In genomic region chr2:117785740-117786139, GRCh38 we compare ENCODE assay signal across 9 cellular contexts. TPM values are rescaled to one million over a fixed set of nuclear protein-coding genes. Genes with fewer than 3 reads are reported as not detected.
A peak's percentile ranks its signal among the peaks of the same experiment; 100 is the strongest.
DNase-seq lines count a peak whose midpoint lies in the region; ATAC-seq and TF ChIP-seq lines count a peak whose summit lies in the region.
"Had no signal": no experiment of that assay in that cellular context is flagged by ENCODE, and none has a peak within 500 bp of the region (broad histone marks: within the 10 kb centered on the region; RNA-seq: fewer than 3 reads in every experiment).

No MANE protein-coding gene starts in this region.

- H3K9me3 ChIP-seq in WERI-Rb-1 (ENCODE audit: severe bottlenecking): peaks cover 6% of the 10 kb centered on the region

- TF ChIP-seq CTCF in HFFc6 (IDR thresholded peaks at IDR 0.05): peak; percentile 83
- TF ChIP-seq CTCF in WERI-Rb-1 (IDR thresholded peaks at IDR 0.05; ENCODE audit: low read depth, low read length): peak; percentile 51
- peak; percentile 76 for TF ChIP-seq CTCF in fibroblast of pulmonary artery (IDR thresholded peaks at IDR 0.05; ENCODE audit: low read length, missing control alignments)

- H3K4me3 ChIP-seq in WERI-Rb-1 (ENCODE audit: low read depth, low read length): no peak overlapping the region
- H3K4me3 ChIP-seq in fibroblast of pulmonary artery (replicated peaks; ENCODE audit: low read depth, low read length): no peak overlapping the region

- H3K9me3 Mint-ChIP-seq in HFFc6: no peaks in the 10 kb centered on the region

- no peak overlapping the region for H3K4me3 Mint-ChIP-seq in HFFc6

- no peak overlapping the region for H3K27ac Mint-ChIP-seq in HFFc6

- H3K27me3 ChIP-seq in WERI-Rb-1 (ENCODE audit: insufficient read depth, low read depth, severe bottlenecking): no peaks in the 10 kb centered on the region

- no peaks in the 10 kb centered on the region for H3K4me1 Mint-ChIP-seq in HFFc6 (ENCODE audit: low read depth)

- no peak for ATAC-seq in GM18873 (IDR thresholded peaks at IDR 0.05; ENCODE audit: low FRiP score, unreplicated experiment)
- ATAC-seq: left colon had no signal

- no peak overlapping the region for H3K27ac ChIP-seq in WERI-Rb-1

- peak in 4 of 6 experiments; percentile 4 to 47 (median 23) for DNase-seq in stimulated activated naive CD4-positive, alpha-beta T cell (lab: John Stamatoyannopoulos, UW)
- no peak for DNase-seq in stimulated activated naive CD4-positive, alpha-beta T cell treated with Interleukin-2 at 50 U/mL for 16 hours (lab: John Stamatoyannopoulos, UW)
- peak; percentile 19 for DNase-seq in HFFc6
- DNase-seq in NCI-H1694 (lab: John Stamatoyannopoulos, UW): peak; percentile 84
- peak; percentile 62 for DNase-seq in WERI-Rb-1
- DNase-seq in fibroblast of pulmonary artery (ENCODE audit: low read depth): peak; percentile 58
- peak; percentile 46 for DNase-seq in retina

- H3K36me3 ChIP-seq in WERI-Rb-1: no peaks in the 10 kb centered on the region

- no peaks in the 10 kb centered on the region for H3K36me3 Mint-ChIP-seq in HFFc6 (ENCODE audit: low read depth)

- peaks cover 1% of the 10 kb centered on the region; the same call in 1 of the 2 replicates for H3K27me3 Mint-ChIP-seq in HFFc6 (ENCODE audit: insufficient read depth)

RNA-seq across cellular contexts. Expression of gene DDX18, which starts 28.8 kb away (rescaled TPM):
- 10 to 100 TPM; 50.1 to 61.0 (median 57.0) TPM for total RNA-seq in HFFc6 (2021; fragmentation: NEBNext Ultra II Directional; extraction: Animal tissue kit (Norgen Biotek cat#: 25700))
